ENCODE assay signal across 6 cellular contexts in genomic region chrX:155071694-155072215, GRCh38. TPM values are rescaled to one million over a fixed set of nuclear protein-coding genes. Genes with fewer than 3 reads are reported as not detected.
DNase-seq lines count a peak whose midpoint lies in the region; ATAC-seq and TF ChIP-seq lines count a peak whose summit lies in the region.

No MANE protein-coding gene starts in this region.

- no peaks in the 10 kb centered on the region for H3K27me3 ChIP-seq in mesenchymal stem cell (ENCODE audit: control insufficient read depth in 1 of 2, insufficient read depth in 1 of 2, low read length in 2 of 2)

- H3K4me1 Mint-ChIP-seq in activated T-helper 2 cell treated with anti-CD3 and anti-CD28 coated beads, Interferon-gamma antibody, Interleukin-2, Interleukin-4, amounts not matched to agents 10 μg/mL and 5 μg/mL and 100 μg/mL, durations not matched to agents 14 hours and 24 hours and 36 hours (ENCODE audit: low read depth), result peaks cover 42% of the 10 kb centered on the region

- H3K4me3 Mint-ChIP-seq in activated T-helper 2 cell treated with anti-CD3 and anti-CD28 coated beads, Interferon-gamma antibody, Interleukin-2, Interleukin-4, amounts not matched to agents 10 μg/mL and 5 μg/mL and 100 μg/mL, durations not matched to agents 14 hours and 24 hours and 36 hours (ENCODE audit: low read depth), result peak overlapping the region; percentile 94

- peaks cover 3 to 21% of the 10 kb centered on the region in 2 experiments for H3K36me3 ChIP-seq in mesenchymal stem cell (ENCODE audit: control insufficient read depth in 1 of 2, insufficient read depth in 2 of 2, low read depth in 1 of 2, low read length in 2 of 2)

- ATAC-seq in GM21737 (IDR thresholded peaks at IDR 0.05; ENCODE audit: unreplicated experiment), result peak; percentile 13

- H2BK12ac ChIP-seq in mesenchymal stem cell (ENCODE audit: low read length in 2 of 2), result no peak overlapping the region

- no peaks in the 10 kb centered on the region for H3K27me3 Mint-ChIP-seq in activated T-helper 2 cell treated with anti-CD3 and anti-CD28 coated beads, Interferon-gamma antibody, Interleukin-2, Interleukin-4, amounts not matched to agents 10 μg/mL and 5 μg/mL and 100 μg/mL, durations not matched to agents 14 hours and 24 hours and 36 hours (ENCODE audit: low read depth)

- no peaks in the 10 kb centered on the region for H3K9me3 ChIP-seq in mesenchymal stem cell (ENCODE audit: control insufficient read depth, low read length)

- intact Hi-C loops in activated T-helper 2 cell treated with anti-CD3 and anti-CD28 coated beads, Interferon-gamma antibody, Interleukin-2, Interleukin-4, amounts not matched to agents 10 μg/mL and 5 μg/mL and 100 μg/mL, durations not matched to agents 14 hours and 24 hours and 36 hours (cut with micrococcal nuclease), result loop anchor here (1.0 to 5.0 kb wide), 2 partner anchors 45 to 89 kb away; partner anchors contain the start of gene FUNDC2

- H3K9me3 Mint-ChIP-seq in activated T-helper 2 cell treated with anti-CD3 and anti-CD28 coated beads, Interferon-gamma antibody, Interleukin-2, Interleukin-4, amounts not matched to agents 10 μg/mL and 5 μg/mL and 100 μg/mL, durations not matched to agents 14 hours and 24 hours and 36 hours, result no peaks in the 10 kb centered on the region

- H3K14ac ChIP-seq in mesenchymal stem cell (ENCODE audit: low read length in 2 of 2), result peak overlapping the region in 1 of 2 experiments; percentile 55

- no peak overlapping the region for H2AK5ac ChIP-seq in mesenchymal stem cell (ENCODE audit: low read length, severe bottlenecking)

- CTCF ChIA-PET in AG04449 (lab: Yijun Ruan, JAX), result interaction anchor here (0.6 kb wide), 1 partner anchor 22 kb away, joined by 3 read pairs; no protein-coding TSS in a partner anchor

- peak overlapping the region; percentile 91 for H3K9ac ChIP-seq in mesenchymal stem cell (ENCODE audit: low read length)

- no peak overlapping the region for H2BK120ac ChIP-seq in mesenchymal stem cell (ENCODE audit: low read depth, low read length)

- H3K23ac ChIP-seq in mesenchymal stem cell (ENCODE audit: low read length in 2 of 2), result no peak overlapping the region

- H3K27ac ChIP-seq in mesenchymal stem cell (ENCODE audit: low read length, poor library complexity, severe bottlenecking), result peak overlapping the region; percentile 72

- WGBS in mesenchymal stem cell, result 1% methylated on average over 21 of the region's 24 CpGs

- H4K91ac ChIP-seq in mesenchymal stem cell (ENCODE audit: low read length), result no peak overlapping the region

- H3K79me1 ChIP-seq in mesenchymal stem cell (replicated peaks; ENCODE audit: low read length, poor library complexity, severe bottlenecking), result peaks cover 2% of the 10 kb centered on the region

- peak overlapping the region; percentile 95 for H3K27ac Mint-ChIP-seq in activated T-helper 2 cell treated with anti-CD3 and anti-CD28 coated beads, Interferon-gamma antibody, Interleukin-2, Interleukin-4, amounts not matched to agents 10 μg/mL and 5 μg/mL and 100 μg/mL, durations not matched to agents 14 hours and 24 hours and 36 hours

- H3K18ac ChIP-seq in mesenchymal stem cell (ENCODE audit: low read depth in 1 of 2, low read length in 2 of 2), result peak overlapping the region; percentile 48 to 66

- H3K4me2 ChIP-seq in mesenchymal stem cell (ENCODE audit: low read length, poor library complexity, severe bottlenecking), result peak overlapping the region; percentile 39

- no peak overlapping the region for H2BK15ac ChIP-seq in mesenchymal stem cell (ENCODE audit: low read depth, poor library complexity, severe bottlenecking)

- H2AFZ ChIP-seq in mesenchymal stem cell (ENCODE audit: low read depth, low read length), result peak overlapping the region; percentile 39

- no peak for TF ChIP-seq CTCF in AG04449 (IDR thresholded peaks at IDR 0.05; ENCODE audit: insufficient read depth, low read length, missing control alignments)

- H4K8ac ChIP-seq in mesenchymal stem cell (ENCODE audit: low read length), result no peak overlapping the region

- H2BK5ac ChIP-seq in mesenchymal stem cell (ENCODE audit: low read depth, low read length, poor library complexity, severe bottlenecking), result no peak overlapping the region

- POLR2A ChIA-PET in AG04449 (lab: Yijun Ruan, JAX), result no interaction called here

- peak overlapping the region; percentile 71 for H3K4me3 ChIP-seq in AG04449 (ENCODE audit: low read depth, low read length)
- peak overlapping the region; percentile 70 to 88 for H3K4me3 ChIP-seq in mesenchymal stem cell (ENCODE audit: insufficient read depth in 1 of 2, low read depth in 1 of 2, low read length in 2 of 2)

- DNase-seq in AG04449 (ENCODE audit: low read depth, low spot score), result no peak
- DNase-seq in activated T-helper 2 cell treated with anti-CD3 and anti-CD28 coated beads, Interferon-gamma antibody, Interleukin-2, Interleukin-4, amounts not matched to agents 10 μg/mL and 5 μg/mL and 100 μg/mL, durations not matched to agents 14 hours and 24 hours and 36 hours (ENCODE audit: low spot score), result no peak
- DNase-seq in mesenchymal stem cell, result no peak
- DNase-seq in SKM-1 (lab: John Stamatoyannopoulos, UW; ENCODE audit: unreplicated experiment), result no peak
- DNase-seq in globus pallidus (ENCODE audit: low spot score), result no peak

- H3K4ac ChIP-seq in mesenchymal stem cell (ENCODE audit: low read depth in 1 of 2, low read length in 2 of 2), result peak overlapping the region in 1 of 2 experiments; percentile 51

- H3K4me1 ChIP-seq in mesenchymal stem cell (ENCODE audit: control insufficient read depth, insufficient read depth, low read depth, low read length), result peaks cover 2% of the 10 kb centered on the region

- peaks cover 41% of the 10 kb centered on the region for H3K36me3 Mint-ChIP-seq in activated T-helper 2 cell treated with anti-CD3 and anti-CD28 coated beads, Interferon-gamma antibody, Interleukin-2, Interleukin-4, amounts not matched to agents 10 μg/mL and 5 μg/mL and 100 μg/mL, durations not matched to agents 14 hours and 24 hours and 36 hours (ENCODE audit: low read depth)

RNA-seq across cellular contexts. Expression of gene BRCC3, which starts 0.4 kb away (rescaled TPM):
- 29.3 and 34.9 TPM in 2 replicates for total RNA-seq in activated T-helper 2 cell treated with anti-CD3 and anti-CD28 coated beads, Interferon-gamma antibody, Interleukin-2, Interleukin-4, amounts not matched to agents 10 μg/mL and 5 μg/mL and 100 μg/mL, durations not matched to agents 14 hours and 24 hours and 36 hours
- polyA plus RNA-seq in mesenchymal stem cell (2013, experiment 1 of 2), result 15.3 TPM
- polyA plus RNA-seq in mesenchymal stem cell (2013, experiment 2 of 2), result 15.0 TPM

RNA-seq across cellular contexts. Expression of gene CMC4, which starts 0.8 kb away (rescaled TPM):
- total RNA-seq in activated T-helper 2 cell treated with anti-CD3 and anti-CD28 coated beads, Interferon-gamma antibody, Interleukin-2, Interleukin-4, amounts not matched to agents 10 μg/mL and 5 μg/mL and 100 μg/mL, durations not matched to agents 14 hours and 24 hours and 36 hours, result 1.9 and 4.3 TPM in 2 replicates
- polyA plus RNA-seq in mesenchymal stem cell (2013, experiment 1 of 2), result 11.4 TPM
- 10.1 TPM for polyA plus RNA-seq in mesenchymal stem cell (2013, experiment 2 of 2)

RNA-seq across cellular contexts. Expression of gene MTCP1, which starts 0.8 kb away (rescaled TPM):
- 12.3 and 19.0 TPM in 2 replicates for total RNA-seq in activated T-helper 2 cell treated with anti-CD3 and anti-CD28 coated beads, Interferon-gamma antibody, Interleukin-2, Interleukin-4, amounts not matched to agents 10 μg/mL and 5 μg/mL and 100 μg/mL, durations not matched to agents 14 hours and 24 hours and 36 hours
- 25.4 TPM for polyA plus RNA-seq in mesenchymal stem cell (2013, experiment 1 of 2)
- 30.2 TPM for polyA plus RNA-seq in mesenchymal stem cell (2013, experiment 2 of 2)

RNA-seq across cellular contexts. Expression of gene FUNDC2, which starts 45.1 kb away (rescaled TPM):
- 70.1 and 70.7 TPM in 2 replicates for total RNA-seq in activated T-helper 2 cell treated with anti-CD3 and anti-CD28 coated beads, Interferon-gamma antibody, Interleukin-2, Interleukin-4, amounts not matched to agents 10 μg/mL and 5 μg/mL and 100 μg/mL, durations not matched to agents 14 hours and 24 hours and 36 hours
- 39.3 TPM for polyA plus RNA-seq in mesenchymal stem cell (2013, experiment 1 of 2)
- polyA plus RNA-seq in mesenchymal stem cell (2013, experiment 2 of 2), result 39.5 TPM

RNA-seq across cellular contexts. Expression of gene F8, which starts 49.2 kb away (rescaled TPM):
- total RNA-seq in activated T-helper 2 cell treated with anti-CD3 and anti-CD28 coated beads, Interferon-gamma antibody, Interleukin-2, Interleukin-4, amounts not matched to agents 10 μg/mL and 5 μg/mL and 100 μg/mL, durations not matched to agents 14 hours and 24 hours and 36 hours, result 3.6 and 3.7 TPM in 2 replicates
- 0.62 TPM for polyA plus RNA-seq in mesenchymal stem cell (2013, experiment 1 of 2)
- 0.73 TPM for polyA plus RNA-seq in mesenchymal stem cell (2013, experiment 2 of 2)
